Comparison of ENCODE assay signal across 15 cellular contexts in genomic region chr2:101768480-101769077, GRCh38.
DNase-seq lines count a peak whose midpoint lies in the region; ATAC-seq, FAIRE-seq and TF ChIP-seq lines count a peak whose summit lies in the region.
"Had no signal": no experiment of that assay in that cellular context is flagged by ENCODE, and none has a peak within 500 bp of the region (broad histone marks: within the 10 kb centered on the region; RNA-seq: fewer than 3 reads in every experiment).

No MANE protein-coding gene starts in this region.

- no peak for TF ChIP-seq RAD21 in GM12878 (IDR thresholded peaks at IDR 0.05; ENCODE audit: insufficient read depth, low read depth, low read length)

- H3K4me1 ChIP-seq in BLaER1: peaks cover 79% of the 10 kb centered on the region
- no peaks in the 10 kb centered on the region for H3K4me1 ChIP-seq in GM12878 (ENCODE audit: control insufficient read depth, insufficient read depth, low read length)

- H2AFZ ChIP-seq in GM12878 (ENCODE audit: control insufficient read depth, low read depth, low read length): no peak overlapping the region

- FAIRE-seq in GM12878 (lab: Jason Lieb, UNC): no peak

- TF ChIP-seq EP300 in GM12878 (IDR thresholded peaks at IDR 0.05; ENCODE audit: borderline replicate concordance in 1 of 2, control insufficient read depth in 1 of 2, low read depth in 2 of 2, low read length in 2 of 2): no peak

- BruUV-seq in GM12878 (replicated peaks; lab: Mats Ljungman, UMichigan): no TSS peak

- POLR2A ChIA-PET in GM12878 (lab: Charles Lee): interaction anchor here (1.4 kb wide), 1 partner anchor 11 kb away, joined by 4 read pairs; no protein-coding TSS in a partner anchor

- H3K27ac Mint-ChIP-seq in HFFc6: peak overlapping the region; percentile 56
- H3K27ac Mint-ChIP-seq in natural killer cell treated with Interleukin-12 subunit alpha and Interleukin-12 subunit beta and Interleukin-15 and Interleukin-18, amount 100 ng/mL, for 72 hours: peak overlapping the region; percentile 13 to 27

- H3K36me3 Mint-ChIP-seq in HFFc6 (ENCODE audit: low read depth): peaks cover 1% of the 10 kb centered on the region
- no peaks in the 10 kb centered on the region for H3K36me3 Mint-ChIP-seq in natural killer cell treated with Interleukin-12 subunit alpha and Interleukin-12 subunit beta and Interleukin-15 and Interleukin-18, amount 100 ng/mL, for 72 hours

- 10% methylated on average over 3 of the region's 3 CpGs for WGBS in GM12878 (ENCODE audit: insufficient coverage, insufficient replicate concordance, low lambda C conversion rate, missing lambda C conversion rate)

- H3K27me3 ChIP-seq in BLaER1 (no peaks in the 10 kb centered on the region), GM12878 (replicated peaks in 1 of 2; ENCODE audit: control insufficient read depth in 2 of 2, insufficient read depth in 2 of 2, low read length in 1 of 2) (no peaks in the 10 kb centered on the region; a peak in 1 of 4 replicates)
- H3K27me3 ChIP-seq: esophagus muscularis mucosa, suprapubic skin had no signal

- in situ Hi-C loops in GM12878 (cut with MboI): no loop called here

- H3K9ac ChIP-seq in BLaER1: no peak overlapping the region
- no peak overlapping the region for H3K9ac ChIP-seq in GM12878 (ENCODE audit: control insufficient read depth, insufficient read depth, low read length)

- CTCF ChIA-PET in GM12878 (lab: Yijun Ruan, JAX): interaction anchor here (0.8 to 12.9 kb wide), 12 partner anchors 11 to 349 kb away, joined by 3 to 204 read pairs (median 4); no protein-coding TSS in a partner anchor

- no peak overlapping the region for H3K27ac ChIP-seq in BLaER1
- H3K27ac ChIP-seq in GM12878 (ENCODE audit: control insufficient read depth, insufficient read depth): no peak overlapping the region
- H3K27ac ChIP-seq: suprapubic skin had no signal

- TF ChIP-seq CTCF in HFFc6 (IDR thresholded peaks at IDR 0.05) (no peak), GM12878 (IDR thresholded peaks at IDR 0.05 in 2 of 3, conservative IDR thresholded peaks at IDR 0.05 in 1 of 3; ENCODE audit: control insufficient read depth in 2 of 3, extremely low read depth in 1 of 3, insufficient read depth in 1 of 3, low read depth in 3 of 3, low read length in 3 of 3) (no peak)

- no peaks in the 10 kb centered on the region for H3K9me3 ChIP-seq in BLaER1
- H3K9me3 ChIP-seq in GM12878 (replicated peaks; ENCODE audit: control insufficient read depth, insufficient read depth, low read length): no peaks in the 10 kb centered on the region
- H3K9me3 ChIP-seq: Caco-2, esophagus muscularis mucosa, suprapubic skin had no signal

- peaks cover 94% of the 10 kb centered on the region for H3K4me1 Mint-ChIP-seq in HFFc6 (ENCODE audit: low read depth)
- H3K4me1 Mint-ChIP-seq in natural killer cell treated with Interleukin-12 subunit alpha and Interleukin-12 subunit beta and Interleukin-15 and Interleukin-18, amount 100 ng/mL, for 72 hours (ENCODE audit: low read depth in 2 of 2): peaks cover 51 to 73% of the 10 kb centered on the region in 2 donors

- ATAC-seq in GM12878: 0 out of 3 replicates have a peak, but pooled peaks have one; percentile 22
- no peak for ATAC-seq in natural killer cell treated with Interleukin-12 subunit alpha and Interleukin-12 subunit beta and Interleukin-15 and Interleukin-18, amount 100 ng/mL, for 72 hours

- H3K9me3 Mint-ChIP-seq in HFFc6: no peaks in the 10 kb centered on the region
- H3K9me3 Mint-ChIP-seq in natural killer cell treated with Interleukin-12 subunit alpha and Interleukin-12 subunit beta and Interleukin-15 and Interleukin-18, amount 100 ng/mL, for 72 hours: no peaks in the 10 kb centered on the region

- TF ChIP-seq POLR2A in GM12878 (IDR thresholded peaks at IDR 0.05; ENCODE audit: low read depth, low read length): no peak

- peaks cover 2% of the 10 kb centered on the region; the same call in 1 of the 2 replicates for H3K27me3 Mint-ChIP-seq in HFFc6 (ENCODE audit: insufficient read depth)
- H3K27me3 Mint-ChIP-seq in natural killer cell treated with Interleukin-12 subunit alpha and Interleukin-12 subunit beta and Interleukin-15 and Interleukin-18, amount 100 ng/mL, for 72 hours: no peaks in the 10 kb centered on the region

- RAD21 ChIA-PET in GM12878 (lab: Charles Lee; ENCODE audit: unreplicated experiment): interaction anchor here (0.9 to 4.2 kb wide), 6 partner anchors 13 to 105 kb away, joined by 3 to 28 read pairs (median 10); no protein-coding TSS in a partner anchor

- H3K4me3 Mint-ChIP-seq in HFFc6: no peak overlapping the region; the same call in 1 of the 2 replicates
- H3K4me3 Mint-ChIP-seq in natural killer cell treated with Interleukin-12 subunit alpha and Interleukin-12 subunit beta and Interleukin-15 and Interleukin-18, amount 100 ng/mL, for 72 hours: peak overlapping the region; percentile 3

- H3K4me3 ChIP-seq in BLaER1 (no peak overlapping the region), GM12878 (no peak overlapping the region)
- H3K4me3 ChIP-seq: esophagus muscularis mucosa, suprapubic skin had no signal

- H3K4me2 ChIP-seq in BLaER1: peak overlapping the region; percentile 59
- H3K4me2 ChIP-seq in GM12878 (ENCODE audit: control insufficient read depth, insufficient read depth): no peak overlapping the region

- SMC1A ChIA-PET in GM12878 (lab: Charles Lee; ENCODE audit: uncharacterized antibody, unreplicated experiment): interaction anchor here (0.7 to 6.7 kb wide), 8 partner anchors 11 to 426 kb away, joined by 3 to 102 read pairs (median 4); no protein-coding TSS in a partner anchor

- no peaks in the 10 kb centered on the region for H3K79me2 ChIP-seq in GM12878 (ENCODE audit: control insufficient read depth, insufficient read depth, low read length)

- peaks cover 100% of the 10 kb centered on the region for H4K20me1 ChIP-seq in BLaER1
- H4K20me1 ChIP-seq in GM12878 (ENCODE audit: control insufficient read depth, insufficient read depth): no peaks in the 10 kb centered on the region

- H3K36me3 ChIP-seq in BLaER1 (peaks cover 9% of the 10 kb centered on the region; the same call in 1 of the 2 replicates), GM12878 (ENCODE audit: control insufficient read depth in 2 of 2, insufficient read depth in 2 of 2, low read length in 1 of 2) (no peaks in the 10 kb centered on the region)
- H3K36me3 ChIP-seq: esophagus muscularis mucosa, suprapubic skin had no signal

- intact Hi-C loops in GM12878 (cut with micrococcal nuclease; ENCODE audit: unreplicated experiment): no loop called here

- DNase-seq in HFFc6 (no peak), GM12878 (ENCODE audit: low read depth, low spot score) (no peak), dermis blood vessel endothelial cell (no peak), cortex of kidney (lab: John Stamatoyannopoulos, UW) (no peak)
- no peak for DNase-seq in natural killer cell treated with Interleukin-12 subunit alpha and Interleukin-12 subunit beta and Interleukin-15 and Interleukin-18, amount 100 ng/mL, for 72 hours (ENCODE audit: low spot score)
- DNase-seq in stimulated activated CD4-positive, alpha-beta T cell treated with anti-CD3 and anti-CD28 coated beads, Interleukin-1b, Interleukin-23, amount 100 ng/mL, for 48 hours: no peak
- DNase-seq in effector CD8-positive, alpha-beta T cell (lab: John Stamatoyannopoulos, UW): no peak
- DNase-seq: Caco-2; NCI-H510A; occipital lobe; SHP77 treated with DMSO at 0.1 percent for 48 hours; stimulated activated CD4-positive, alpha-beta T cell treated with anti-CD3 and anti-CD28 coated beads, Interleukin-2, amount 100 ng/mL, for 48 hours had no signal

TF ChIP-seq in GM12878, 131 proteins besides CTCF, POLR2A, EP300 and RAD21 (continues in another document):
- TF ChIP-seq SMARCA5 (IDR thresholded peaks at IDR 0.05) (no peak), MXI1 (IDR thresholded peaks at IDR 0.05; ENCODE audit: low read depth, low read length) (no peak), ZZZ3 (IDR thresholded peaks at IDR 0.05; ENCODE audit: control insufficient read depth, insufficient read length, low read depth) (no peak), CBX3 (IDR thresholded peaks at IDR 0.05; ENCODE audit: borderline replicate concordance, low read depth) (no peak), CEBPB (IDR thresholded peaks at IDR 0.05; ENCODE audit: borderline replicate concordance in 1 of 2, low read depth in 2 of 2, low read length in 2 of 2) (no peak), IRF4 (IDR thresholded peaks at IDR 0.05; ENCODE audit: low read depth, low read length) (no peak), YY1 (IDR thresholded peaks at IDR 0.05; ENCODE audit: low read depth, low read length) (no peak), ESRRA (IDR thresholded peaks at IDR 0.05; ENCODE audit: low read length) (no peak), BACH1 (IDR thresholded peaks at IDR 0.05; ENCODE audit: borderline replicate concordance) (no peak), CHD1 (IDR thresholded peaks at IDR 0.05; ENCODE audit: low read depth, low read length) (no peak)
- TF ChIP-seq, protein P1, sequence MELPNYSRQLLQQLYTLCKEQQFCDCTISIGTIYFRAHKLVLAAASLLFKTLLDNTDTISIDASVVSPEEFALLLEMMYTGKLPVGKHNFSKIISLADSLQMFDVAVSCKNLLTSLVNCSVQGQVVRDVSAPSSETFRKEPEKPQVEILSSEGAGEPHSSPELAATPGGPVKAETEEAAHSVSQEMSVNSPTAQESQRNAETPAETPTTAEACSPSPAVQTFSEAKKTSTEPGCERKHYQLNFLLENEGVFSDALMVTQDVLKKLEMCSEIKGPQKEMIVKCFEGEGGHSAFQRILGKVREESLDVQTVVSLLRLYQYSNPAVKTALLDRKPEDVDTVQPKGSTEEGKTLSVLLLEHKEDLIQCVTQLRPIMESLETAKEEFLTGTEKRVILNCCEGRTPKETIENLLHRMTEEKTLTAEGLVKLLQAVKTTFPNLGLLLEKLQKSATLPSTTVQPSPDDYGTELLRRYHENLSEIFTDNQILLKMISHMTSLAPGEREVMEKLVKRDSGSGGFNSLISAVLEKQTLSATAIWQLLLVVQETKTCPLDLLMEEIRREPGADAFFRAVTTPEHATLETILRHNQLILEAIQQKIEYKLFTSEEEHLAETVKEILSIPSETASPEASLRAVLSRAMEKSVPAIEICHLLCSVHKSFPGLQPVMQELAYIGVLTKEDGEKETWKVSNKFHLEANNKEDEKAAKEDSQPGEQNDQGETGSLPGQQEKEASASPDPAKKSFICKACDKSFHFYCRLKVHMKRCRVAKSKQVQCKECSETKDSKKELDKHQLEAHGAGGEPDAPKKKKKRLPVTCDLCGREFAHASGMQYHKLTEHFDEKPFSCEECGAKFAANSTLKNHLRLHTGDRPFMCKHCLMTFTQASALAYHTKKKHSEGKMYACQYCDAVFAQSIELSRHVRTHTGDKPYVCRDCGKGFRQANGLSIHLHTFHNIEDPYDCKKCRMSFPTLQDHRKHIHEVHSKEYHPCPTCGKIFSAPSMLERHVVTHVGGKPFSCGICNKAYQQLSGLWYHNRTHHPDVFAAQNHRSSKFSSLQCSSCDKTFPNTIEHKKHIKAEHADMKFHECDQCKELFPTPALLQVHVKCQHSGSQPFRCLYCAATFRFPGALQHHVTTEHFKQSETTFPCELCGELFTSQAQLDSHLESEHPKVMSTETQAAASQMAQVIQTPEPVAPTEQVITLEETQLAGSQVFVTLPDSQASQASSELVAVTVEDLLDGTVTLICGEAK (IDR thresholded peaks at IDR 0.05; ENCODE audit: borderline replicate concordance): no peak
